Comparison of ENCODE assay signal across 12 cellular contexts in the genomic region with DNA sequence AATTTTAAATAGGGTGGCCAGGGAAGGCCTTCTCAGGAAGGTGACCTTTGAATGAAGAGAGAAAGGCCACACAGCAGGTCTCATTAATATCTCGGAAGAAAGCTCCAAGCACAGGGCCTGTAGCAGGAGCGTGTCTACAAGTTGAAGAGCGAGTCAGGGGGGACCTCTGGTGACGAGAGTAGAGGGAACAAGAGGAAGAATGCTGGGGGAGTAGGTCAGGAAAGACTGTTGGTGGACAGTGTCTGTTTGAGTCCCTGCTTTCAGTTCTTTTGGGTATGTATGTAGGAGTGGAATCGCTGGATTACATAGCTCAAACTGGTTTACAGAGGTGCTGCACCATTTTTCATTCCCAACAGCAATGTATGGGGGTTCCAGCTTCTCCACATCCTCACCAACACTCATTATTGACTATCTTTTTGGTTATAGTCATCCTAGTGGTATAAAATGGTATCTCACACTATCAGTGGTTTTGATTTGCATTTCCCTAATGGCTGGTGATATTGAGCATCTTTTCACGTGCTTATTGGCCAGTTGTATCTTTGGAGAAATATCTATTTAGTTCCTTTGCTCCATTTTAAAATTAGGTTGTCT. TPM values are rescaled to one million over a fixed set of nuclear protein-coding genes. Genes with fewer than 3 reads are reported as not detected.
DNase-seq lines count a peak whose midpoint lies in the region; ATAC-seq, FAIRE-seq and TF ChIP-seq lines count a peak whose summit lies in the region.
"Had no signal": no experiment of that assay in that cellular context is flagged by ENCODE, and none has a peak within 500 bp of the region (broad histone marks: within the 10 kb centered on the region; RNA-seq: fewer than 3 reads in every experiment).

No MANE protein-coding gene starts in this region.

- H3K36me3 Mint-ChIP-seq in H9 (ENCODE audit: insufficient read depth in 1 of 3, low read depth in 3 of 3), result peaks cover 16 to 53% (median 35%) of the 10 kb centered on the region in 3 experiments; a peak in 6 of 7 replicates

- H3K27me3 ChIP-seq in H9 (ENCODE audit: insufficient read depth, low read length) (no peaks in the 10 kb centered on the region), mesendoderm (ENCODE audit: insufficient read depth, low read length, poor library complexity) (no peaks in the 10 kb centered on the region)
- H3K27me3 ChIP-seq: thyroid gland had no signal

- no peaks in the 10 kb centered on the region for H3K4me1 ChIP-seq in H9 (ENCODE audit: insufficient read depth, low read length)
- H3K4me1 ChIP-seq in mesendoderm (ENCODE audit: control insufficient read depth, low read depth, low read length), result no peaks in the 10 kb centered on the region
- H3K4me1 ChIP-seq: thyroid gland had no signal

- H3T11ph ChIP-seq in H9 (ENCODE audit: low read length), result no peak overlapping the region

- DNase-seq in D721Med (ENCODE audit: insufficient read length, low spot score) (no peak), H9 (no peak), mesendoderm (peak; percentile 48), SIG-M5 (lab: John Stamatoyannopoulos, UW) (no peak), anterior cingulate cortex (lab: John Stamatoyannopoulos, UW) (no peak)
- DNase-seq: DMS79 treated with DMSO at 0.1 percent for 48 hours, NCI-H774, thyroid gland had no signal

- H2BK15ac ChIP-seq in H9 (ENCODE audit: low read depth, low read length), result no peak overlapping the region
- no peak overlapping the region for H2BK15ac ChIP-seq in mesendoderm (replicated peaks; ENCODE audit: low read depth)

- H3K23me2 ChIP-seq in H9 (ENCODE audit: insufficient read length, low read depth, low read length, poor library complexity, severe bottlenecking), result no peaks in the 10 kb centered on the region

- H3K4me3 Mint-ChIP-seq in H9, result no peak overlapping the region

- H3K4me3 ChIP-seq in mesendoderm (ENCODE audit: low read length), result no peak overlapping the region
- H3K4me3 ChIP-seq: thyroid gland had no signal

- H3K23ac ChIP-seq in H9 (ENCODE audit: insufficient read length, low read depth, low read length), result no peak overlapping the region
- no peak overlapping the region for H3K23ac ChIP-seq in mesendoderm (ENCODE audit: low read length)

- H3K27ac ChIP-seq in H9 (ENCODE audit: insufficient read length, low read depth, low read length) (no peak overlapping the region), VCaP (no peak overlapping the region), mesendoderm (ENCODE audit: low read depth, low read length) (no peak overlapping the region)
- H3K27ac ChIP-seq: parathyroid adenoma, thyroid gland had no signal

- no peaks in the 10 kb centered on the region for H3K79me1 ChIP-seq in H9 (ENCODE audit: insufficient read depth, low read depth, low read length, poor library complexity, severe bottlenecking)
- no peaks in the 10 kb centered on the region for H3K79me1 ChIP-seq in mesendoderm (ENCODE audit: low read length)

- H4K20me1 ChIP-seq in H9 (ENCODE audit: control insufficient read depth, insufficient read depth, insufficient read length), result no peaks in the 10 kb centered on the region

- H3K27ac Mint-ChIP-seq in H9, result peak overlapping the region in 1 of 3 experiments; percentile 79; a peak in 2 of 7 replicates

- H3K4ac ChIP-seq in H9 (ENCODE audit: low read depth, low read length), result no peak overlapping the region
- H3K4ac ChIP-seq in mesendoderm (ENCODE audit: low read depth, low read length), result peak overlapping the region; percentile 7

- no peaks in the 10 kb centered on the region for H3K79me2 ChIP-seq in H9 (ENCODE audit: insufficient read depth, low read length)
- no peaks in the 10 kb centered on the region for H3K79me2 ChIP-seq in mesendoderm (ENCODE audit: control insufficient read depth, insufficient read depth, low read length)
- H3K79me2 ChIP-seq: parathyroid adenoma had no signal

- H3K27me3 Mint-ChIP-seq in H9 (ENCODE audit: low read depth), result no peaks in the 10 kb centered on the region

- no peak overlapping the region for H3K9ac ChIP-seq in H9 (ENCODE audit: extremely low read depth, insufficient read length, low read length)
- H3K9ac ChIP-seq in mesendoderm (ENCODE audit: low read length), result no peak overlapping the region
- H3K9ac ChIP-seq: parathyroid adenoma had no signal

- H3K9me3 Mint-ChIP-seq in H9, result no peaks in the 10 kb centered on the region

- no peak overlapping the region for H3K56ac ChIP-seq in H9 (ENCODE audit: insufficient read length, low read depth, low read length)
- H3K56ac ChIP-seq in mesendoderm (ENCODE audit: low read length), result no peak overlapping the region

- H4K5ac ChIP-seq in H9 (ENCODE audit: insufficient read length, low read depth, low read length) (no peak overlapping the region), mesendoderm (ENCODE audit: low read length) (no peak overlapping the region)

- H3K9me3 ChIP-seq in H9 (ENCODE audit: control insufficient read depth, low read depth, low read length), result no peaks in the 10 kb centered on the region
- H3K9me3 ChIP-seq: thyroid gland had no signal

- H2AFZ ChIP-seq in H9 (ENCODE audit: low read length), result no peak overlapping the region
- H2AFZ ChIP-seq: parathyroid adenoma had no signal

- H2BK5ac ChIP-seq in H9 (ENCODE audit: insufficient read length, low read length) (no peak overlapping the region), mesendoderm (ENCODE audit: low read length) (no peak overlapping the region)

- H4K8ac ChIP-seq in H9 (replicated peaks; ENCODE audit: insufficient read length, low read depth, low read length) (no peak overlapping the region), mesendoderm (ENCODE audit: low read depth, low read length) (no peak overlapping the region)

- H2BK120ac ChIP-seq in H9 (ENCODE audit: low read depth, low read length, poor library complexity, severe bottlenecking) (no peak overlapping the region), mesendoderm (ENCODE audit: low read depth, low read length) (no peak overlapping the region)

- no peak overlapping the region for H4K91ac ChIP-seq in H9 (ENCODE audit: insufficient read length, low read depth, low read length)

- H3K4me1 Mint-ChIP-seq in H9, result no peaks in the 10 kb centered on the region

- no peak overlapping the region for H3K18ac ChIP-seq in H9 (ENCODE audit: insufficient read length, low read depth, low read length)
- H3K18ac ChIP-seq in mesendoderm (ENCODE audit: low read length), result no peak overlapping the region

- no peak for ATAC-seq in HG03439 (IDR thresholded peaks at IDR 0.05; ENCODE audit: unreplicated experiment)
- no peak for ATAC-seq in HG03520 (IDR thresholded peaks at IDR 0.05; ENCODE audit: unreplicated experiment)

- H2BK12ac ChIP-seq in H9 (ENCODE audit: insufficient read length, low read depth, low read length), result no peak overlapping the region

- peaks cover 6% of the 10 kb centered on the region for H3K36me3 ChIP-seq in mesendoderm (ENCODE audit: control insufficient read depth, insufficient read depth, low read length)

- H3K14ac ChIP-seq in H9 (ENCODE audit: insufficient read depth, low read length), result no peak overlapping the region

- H3K4me2 ChIP-seq in H9 (ENCODE audit: insufficient read depth, insufficient read length, low read length) (no peak overlapping the region), mesendoderm (ENCODE audit: low read length) (no peak overlapping the region)

- H2AK5ac ChIP-seq in H9 (ENCODE audit: insufficient read length, low read length) (no peak overlapping the region), mesendoderm (ENCODE audit: low read length) (no peak overlapping the region)

- FAIRE-seq in D721Med (lab: Jason Lieb, UNC), result peak; percentile 11

- TF ChIP-seq CTCF in D721Med (IDR thresholded peaks at IDR 0.05; ENCODE audit: insufficient read depth, missing control alignments) (no peak), H9 (conservative IDR thresholded peaks at IDR 0.05) (peak; percentile 53), VCaP (conservative IDR thresholded peaks at IDR 0.05) (peak; percentile 41)

- no CpG with 5 or more reads among the region's 6 CpGs for WGBS in H9 (ENCODE audit: extremely low coverage, insufficient read length, low lambda C conversion rate)
- no CpG with 5 or more reads among the region's 6 CpGs for WGBS in mesendoderm (ENCODE audit: extremely low coverage, insufficient coverage, low lambda C conversion rate)

- no peak overlapping the region for H2BK20ac ChIP-seq in H9 (ENCODE audit: low read depth, low read length, poor library complexity, severe bottlenecking)

RNA-seq across cellular contexts. Expression of a gene that starts 55.8 kb away (rescaled TPM):
- 47.2 and 53.8 TPM in 2 replicates for total RNA-seq in H9 (2021)
- 19.6 TPM for polyA plus RNA-seq in mesendoderm (2013, experiment 1 of 2)
- 18.6 TPM for polyA plus RNA-seq in mesendoderm (2013, experiment 2 of 2)
